ENCODE assay signal across 11 cellular contexts in genomic region chr12:4280351-4281163, GRCh38. TPM values are rescaled to one million over a fixed set of nuclear protein-coding genes. Genes with fewer than 3 reads are reported as not detected.
DNase-seq lines count a peak whose midpoint lies in the region; ATAC-seq, FAIRE-seq and TF ChIP-seq lines count a peak whose summit lies in the region.
"Had no signal": no experiment of that assay in that cellular context is flagged by ENCODE, and none has a peak within 500 bp of the region (broad histone marks: within the 10 kb centered on the region; RNA-seq: fewer than 3 reads in every experiment).

No MANE protein-coding gene starts in this region.

- H3K27ac ChIP-seq in H1 (ENCODE audit: low read depth, low read length) (peak overlapping the region; percentile 3; the same call in 1 of the 2 replicates), muscle layer of duodenum (ENCODE audit: low read length) (peak overlapping the region; percentile 77), vagina (peak overlapping the region; percentile 48)
- H3K27ac ChIP-seq: BLaER1 treated with 17β-estradiol and CSF1 and Interleukin-3, amounts not matched to agents 10 nM and 100 nM; epithelial cell of prostate had no signal

- TF ChIP-seq RAD21 in H1 (IDR thresholded peaks at IDR 0.05 in 1 of 2, conservative IDR thresholded peaks at IDR 0.05 in 1 of 2; ENCODE audit: low read depth in 2 of 2, low read length in 2 of 2) = no peak

- no peaks in the 10 kb centered on the region for H3K9me3 Mint-ChIP-seq in stimulated activated naive CD8-positive, alpha-beta T cell treated with anti-CD3 and anti-CD28 coated beads, Interleukin-15, Interleukin-2, amounts not matched to agents 100 ng/mL and 50 ng/mL, for 24 hours

- TF ChIP-seq CTCF in H1 (IDR thresholded peaks at IDR 0.05; ENCODE audit: control extremely low read depth in 1 of 3, insufficient read depth in 1 of 3, low read depth in 1 of 3, low read length in 3 of 3) = no peak
- TF ChIP-seq CTCF in vagina (IDR thresholded peaks at IDR 0.05) = no peak

- no peak overlapping the region for H2BK12ac ChIP-seq in H1 (ENCODE audit: low read depth, low read length)

- H3K27me3 ChIP-seq in H1 (replicated peaks in 1 of 4; ENCODE audit: control insufficient read depth in 3 of 4, extremely low read depth in 1 of 4, insufficient read depth in 3 of 4, low read length in 3 of 4) (no peaks in the 10 kb centered on the region), muscle layer of duodenum (ENCODE audit: low read depth, low read length) (no peaks in the 10 kb centered on the region), vagina (no peaks in the 10 kb centered on the region)

- 89% methylated on average over 13 of the region's 15 CpGs; no CpG with 5 or more reads in 1 of the 2 experiments for WGBS in H1 (ENCODE audit: extremely low coverage in 1 of 2, insufficient coverage in 1 of 2, insufficient read length in 1 of 2, insufficient replicate concordance in 2 of 2, low coverage in 1 of 2, low lambda C conversion rate in 2 of 2, missing lambda C conversion rate in 1 of 2), 2 experiments

- H2AK5ac ChIP-seq in H1 (ENCODE audit: low read depth, low read length) = no peak overlapping the region

- intact Hi-C loops in vagina (cut with DNase I) = loop anchor here (5.0 kb wide), 1 partner anchor 288 kb away; no protein-coding TSS in a partner anchor

- no peaks in the 10 kb centered on the region for H3K27me3 Mint-ChIP-seq in stimulated activated naive CD8-positive, alpha-beta T cell treated with anti-CD3 and anti-CD28 coated beads, Interleukin-15, Interleukin-2, amounts not matched to agents 100 ng/mL and 50 ng/mL, for 24 hours

- no peak overlapping the region for H2BK120ac ChIP-seq in H1 (replicated peaks; ENCODE audit: low read depth, low read length)

- H3K4me1 Mint-ChIP-seq in stimulated activated naive CD8-positive, alpha-beta T cell treated with anti-CD3 and anti-CD28 coated beads, Interleukin-15, Interleukin-2, amounts not matched to agents 100 ng/mL and 50 ng/mL, for 24 hours (ENCODE audit: low read depth) = peaks cover 91% of the 10 kb centered on the region

- H3K4ac ChIP-seq in H1 (replicated peaks; ENCODE audit: insufficient read length, low read depth, low read length) = no peak overlapping the region

- no peak overlapping the region for H3K23ac ChIP-seq in H1 (ENCODE audit: insufficient read length)

- DNase-seq in stimulated activated naive CD8-positive, alpha-beta T cell treated with anti-CD3 and anti-CD28 coated beads, Interleukin-15, Interleukin-2, amounts not matched to agents 100 U/mL and 50 U/mL, for 24 hours = no peak
- DNase-seq in H1 (ENCODE audit: low read depth in 1 of 2, low spot score in 2 of 2) (peak in 1 of 2 experiments; percentile 40), vagina (ENCODE audit: extremely low spot score in 2 of 2) (peak in 1 of 2 donors; percentile 87), CD1c-positive myeloid dendritic cell (ENCODE audit: extremely low spot score) (no peak)
- DNase-seq: kidney glomerular epithelial cell had no signal

- no peak overlapping the region for H2BK20ac ChIP-seq in H1 (ENCODE audit: low read length)

- H3K79me1 ChIP-seq in H1 (ENCODE audit: low read depth, low read length) = peaks cover 15% of the 10 kb centered on the region

- H3K9me3 ChIP-seq in H1 (ENCODE audit: insufficient read depth in 2 of 2, low read depth in 1 of 2, low read length in 1 of 2) (no peaks in the 10 kb centered on the region), muscle layer of duodenum (ENCODE audit: control insufficient read depth in 1 of 2, low read length in 2 of 2) (no peaks in the 10 kb centered on the region), vagina (no peaks in the 10 kb centered on the region)
- H3K9me3 ChIP-seq: BLaER1 treated with 17β-estradiol and CSF1 and Interleukin-3, amounts not matched to agents 10 nM and 100 nM had no signal

- peaks cover 23 to 61% of the 10 kb centered on the region in 2 experiments for H4K20me1 ChIP-seq in H1 (replicated peaks in 1 of 2; ENCODE audit: control insufficient read depth in 1 of 2, insufficient read depth in 2 of 2, low read length in 2 of 2)

- no peak overlapping the region for H3K4me2 ChIP-seq in H1 (ENCODE audit: insufficient read depth in 1 of 2, low read depth in 2 of 2, low read length in 2 of 2)

- H2AFZ ChIP-seq in H1 (ENCODE audit: low read length) = no peak overlapping the region

- POLR2A ChIA-PET in H1 (lab: Charles Lee; ENCODE audit: partially characterized antibody) = interaction anchor here (0.6 to 29.3 kb wide), 8 partner anchors 10 to 361 kb away, joined by 3 to 531 read pairs (median 3); no protein-coding TSS in a partner anchor

- H3K4me3 Mint-ChIP-seq in stimulated activated naive CD8-positive, alpha-beta T cell treated with anti-CD3 and anti-CD28 coated beads, Interleukin-15, Interleukin-2, amounts not matched to agents 100 ng/mL and 50 ng/mL, for 24 hours = peak overlapping the region; percentile 55

- H3K36me3 ChIP-seq in H1 (ENCODE audit: control insufficient read depth in 2 of 4, insufficient read depth in 4 of 4, low read length in 3 of 4) (peaks cover 56 to 95% (median 80%) of the 10 kb centered on the region in 4 experiments), muscle layer of duodenum (ENCODE audit: control insufficient read depth in 1 of 2, insufficient read depth in 2 of 2, low read length in 2 of 2) (peaks cover 40 to 51% of the 10 kb centered on the region in 2 donors), vagina (peaks cover 0 to 26% of the 10 kb centered on the region in 2 donors)
- H3K36me3 ChIP-seq: BLaER1 treated with 17β-estradiol and CSF1 and Interleukin-3, amounts not matched to agents 10 nM and 100 nM had no signal

- H2BK5ac ChIP-seq in H1 (ENCODE audit: low read depth, low read length) = peak overlapping the region; percentile 3; the same call in 1 of the 2 replicates

- H3K14ac ChIP-seq in H1 (ENCODE audit: insufficient read length) = no peak overlapping the region

- H3K4me1 ChIP-seq in H1 (replicated peaks in 1 of 4; ENCODE audit: control insufficient read depth in 3 of 4, insufficient read depth in 4 of 4, low read length in 3 of 4) = peaks cover 0 to 18% (median 10%) of the 10 kb centered on the region in 4 experiments
- peaks cover 43 to 81% of the 10 kb centered on the region in 2 donors for H3K4me1 ChIP-seq in muscle layer of duodenum (ENCODE audit: control insufficient read depth in 1 of 2, insufficient read depth in 2 of 2, low read length in 2 of 2)
- H3K4me1 ChIP-seq in vagina = peaks cover 83% of the 10 kb centered on the region

- CTCF ChIA-PET in H1 (lab: Charles Lee; ENCODE audit: partially characterized antibody) = interaction anchor here (0.7 to 6.3 kb wide), 5 partner anchors 173 to 397 kb away, joined by 3 to 35 read pairs (median 8); no protein-coding TSS in a partner anchor

- FAIRE-seq in H1 (lab: Jason Lieb, UNC) = no peak

- peaks cover 99% of the 10 kb centered on the region for H3K36me3 Mint-ChIP-seq in stimulated activated naive CD8-positive, alpha-beta T cell treated with anti-CD3 and anti-CD28 coated beads, Interleukin-15, Interleukin-2, amounts not matched to agents 100 ng/mL and 50 ng/mL, for 24 hours (ENCODE audit: low read depth)

- ATAC-seq in stimulated activated naive CD8-positive, alpha-beta T cell treated with anti-CD3 and anti-CD28 coated beads, Interleukin-15, Interleukin-2, amounts not matched to agents 100 U/mL and 50 U/mL, for 24 hours = no peak
- ATAC-seq in GM21786 (IDR thresholded peaks at IDR 0.05; ENCODE audit: unreplicated experiment) (no peak), HG03045 (IDR thresholded peaks at IDR 0.05; ENCODE audit: unreplicated experiment) (no peak)

- TF ChIP-seq POLR2A in H1 (IDR thresholded peaks at IDR 0.05; ENCODE audit: control extremely low read depth in 1 of 2, low read depth in 2 of 2, low read length in 2 of 2) (no peak), vagina (IDR thresholded peaks at IDR 0.05) (no peak)

- no peak for TF ChIP-seq EP300 in H1 (IDR thresholded peaks at IDR 0.05; ENCODE audit: borderline replicate concordance in 1 of 2, low read depth in 2 of 2, low read length in 2 of 2)

- no peak overlapping the region for H2BK15ac ChIP-seq in H1 (ENCODE audit: low read length)

- H4K8ac ChIP-seq in H1 (ENCODE audit: extremely low read depth, insufficient read depth, low read length) = no peak overlapping the region; the same call in 1 of the 2 replicates

- peak overlapping the region; percentile 78 for H3K27ac Mint-ChIP-seq in stimulated activated naive CD8-positive, alpha-beta T cell treated with anti-CD3 and anti-CD28 coated beads, Interleukin-15, Interleukin-2, amounts not matched to agents 100 ng/mL and 50 ng/mL, for 24 hours

- H3K56ac ChIP-seq in H1 (replicated peaks; ENCODE audit: insufficient read length, low read depth, low read length) = no peak overlapping the region

- H3K18ac ChIP-seq in H1 (ENCODE audit: extremely low read depth, low read length) = no peak overlapping the region

- no peaks in the 10 kb centered on the region; the same call in 1 of the 2 replicates for H3K23me2 ChIP-seq in H1 (ENCODE audit: low read depth, low read length)

- no peak overlapping the region for H4K91ac ChIP-seq in H1 (replicated peaks; ENCODE audit: insufficient read length, low read length)

- H3K9ac ChIP-seq in H1 (replicated peaks in 1 of 4; ENCODE audit: extremely low read depth in 1 of 4, low read depth in 3 of 4, low read length in 3 of 4) = no peak overlapping the region
- H3K9ac ChIP-seq: BLaER1 treated with 17β-estradiol and CSF1 and Interleukin-3, amounts not matched to agents 10 nM and 100 nM had no signal

- H3K4me3 ChIP-seq in H1 (ENCODE audit: extremely low read depth in 1 of 4, insufficient read depth in 2 of 4, low read depth in 3 of 4, low read length in 4 of 4) (no peak overlapping the region), muscle layer of duodenum (ENCODE audit: low read depth in 1 of 2, low read length in 2 of 2) (peak overlapping the region; percentile 15 to 22), vagina (no peak overlapping the region)
- H3K4me3 ChIP-seq: BLaER1 treated with 17β-estradiol and CSF1 and Interleukin-3, amounts not matched to agents 10 nM and 100 nM had no signal

- peaks cover 0 to 94% of the 10 kb centered on the region in 2 experiments; a peak in 3 of 4 replicates for H3K79me2 ChIP-seq in H1 (ENCODE audit: control insufficient read depth in 1 of 2, insufficient read depth in 2 of 2, low read length in 2 of 2)

- H4K5ac ChIP-seq in H1 (ENCODE audit: insufficient read length, low read depth, low read length) = no peak overlapping the region

RNA-seq across cellular contexts. Expression of gene CCND2, which starts 7.0 kb away (rescaled TPM):
- total RNA-seq in H1 (2021; fragmentation: NEBNext Ultra II Directional; extraction: Animal tissue kit (Norgen Biotek cat#: 25700)) = 217 and 223 TPM in 2 replicates
- polyA plus RNA-seq in H1 (2011; rRNA removed) = 35.7 and 41.7 TPM in 2 replicates
- polyA plus RNA-seq in H1 (2011; cell fraction: cytosol; rRNA removed) = 47.1 TPM
- 39.0 TPM for polyA plus RNA-seq in H1 (2011; cell fraction: nucleus; rRNA removed)
- polyA plus RNA-seq in H1 (2012, experiment 1 of 2) = 42.0 to 64.8 TPM (median 44.2 TPM) in 4 replicates
- 17.1 TPM for polyA plus RNA-seq in H1 (2012, experiment 2 of 2)
- polyA plus RNA-seq in H1 (2013, experiment 1 of 2) = 75.1 TPM
- 72.0 TPM for polyA plus RNA-seq in H1 (2013, experiment 2 of 2)
- polyA minus RNA-seq in H1 (2011; rRNA and poly(A)+ RNA removed) = 229 and 269 TPM in 2 replicates
- polyA minus RNA-seq in H1 (2011; cell fraction: cytosol; rRNA and poly(A)+ RNA removed) = 132 TPM
- 91.3 TPM for polyA minus RNA-seq in H1 (2011; cell fraction: nucleus; rRNA and poly(A)+ RNA removed)
- 57.5 TPM for total RNA-seq in vagina

RNA-seq across cellular contexts. Expression of gene TIGAR, which starts 40.5 kb away (rescaled TPM):
- 26.4 and 27.6 TPM in 2 replicates for total RNA-seq in H1 (2021; fragmentation: NEBNext Ultra II Directional; extraction: Animal tissue kit (Norgen Biotek cat#: 25700))
- polyA plus RNA-seq in H1 (2011; rRNA removed) = 1.8 and 3.8 TPM in 2 replicates
- polyA plus RNA-seq in H1 (2011; cell fraction: cytosol; rRNA removed) = 5.3 TPM
- polyA plus RNA-seq in H1 (2011; cell fraction: nucleus; rRNA removed) = 2.1 TPM
- polyA plus RNA-seq in H1 (2012, experiment 1 of 2) = 11.4 to 17.3 TPM (median 14.4 TPM) in 4 replicates
- polyA plus RNA-seq in H1 (2012, experiment 2 of 2) = 1.1 TPM
- 8.7 TPM for polyA plus RNA-seq in H1 (2013, experiment 1 of 2)
- 9.3 TPM for polyA plus RNA-seq in H1 (2013, experiment 2 of 2)
- 2.4 TPM in 2 replicates for polyA minus RNA-seq in H1 (2011; rRNA and poly(A)+ RNA removed)
- 2.1 TPM for polyA minus RNA-seq in H1 (2011; cell fraction: cytosol; rRNA and poly(A)+ RNA removed)
- 4.9 TPM for polyA minus RNA-seq in H1 (2011; cell fraction: nucleus; rRNA and poly(A)+ RNA removed)
- 0.98 TPM for total RNA-seq in vagina

Comparison
In these comparisons a context has a peak if more than half of its experiments do, and no peak if none do; other contexts are left out.
1. H3K27ac ChIP-seq: peak in every context shown above with its lines; median percentile 77 in muscle layer of duodenum; 48 in vagina; 3 in H1.
2. H3K4me3 ChIP-seq: peak in muscle layer of duodenum (2 of 2); none in H1 (0 of 4) and vagina (0 of 2).
3. RNA of gene TIGAR, which starts 40.5 kb away (total RNA-seq): 26.4 to 27.6 TPM in H1; 0.98 TPM in vagina (single experiment); every median in the first group is over 10 times any median in the second.